28 cellular contexts compared by ENCODE assay signal in genomic region chr13:50444726-50445125, GRCh38.
"Had no signal": no experiment of that assay in that cellular context is flagged by ENCODE, and none has a peak within 500 bp of the region (broad histone marks: within the 10 kb centered on the region; RNA-seq: fewer than 3 reads in every experiment).

No MANE protein-coding gene starts in this region.

- H3K4me3 ChIP-seq: adrenal gland, heart right ventricle, left ventricle myocardium inferior, pancreas, psoas muscle, sigmoid colon, smooth muscle cell, suprapubic skin, tibial artery had no signal

- DNase-seq: activated CD4-positive, alpha-beta memory T cell treated with anti-CD3 and anti-CD28 coated beads for 36 hours; activated CD4-positive, alpha-beta T cell treated with anti-CD3 and anti-CD28 coated beads for 4 hours; activated CD8-positive, alpha-beta memory T cell treated with anti-CD3 and anti-CD28 coated beads, Interleukin-2, amount 50 U/mL, for 4 hours; activated effector memory CD4-positive, alpha-beta T cell treated with anti-CD3 and anti-CD28 coated beads, Interleukin-2, amount 50 U/mL, for 16 hours; activated naive CD4-positive, alpha-beta T cell treated with anti-CD3 and anti-CD28 coated beads for 36 hours; activated naive CD8-positive, alpha-beta T cell treated with anti-CD3 and anti-CD28 coated beads for 36 hours; activated T-cell treated with anti-CD3 and anti-CD28 coated beads, Interleukin-2, amount 50 U/mL, for 1 hour; adrenal gland; aorta; central memory CD4-positive, alpha-beta T cell; foreskin fibroblast; heart right ventricle; left ventricle myocardium inferior; midbrain; naive thymus-derived CD4-positive, alpha-beta T cell; nucleus accumbens; pancreas; psoas muscle; sigmoid colon; stimulated activated CD4-positive, alpha-beta T cell treated with anti-CD3 and anti-CD28 coated beads, Interleukin-15, amount 100 ng/mL, for 24 hours; stimulated activated CD4-positive, alpha-beta T cell treated with anti-CD3 and anti-CD28 coated beads, Interleukin-2, amount 100 ng/mL, for 24 hours; stimulated activated naive B cell treated with anti-CD40 and anti-IgM and Interleukin-4, amounts not matched to agents 10 μg/mL and 1 μg/mL and 100 μg/mL, for 72 hours; tibial artery had no signal

- H3K4me1 ChIP-seq: adrenal gland, pancreas, suprapubic skin, tibial artery had no signal

- H3K27ac Mint-ChIP-seq: activated CD4-positive, alpha-beta memory T cell treated with anti-CD3 and anti-CD28 coated beads for 36 hours; activated naive CD4-positive, alpha-beta T cell treated with anti-CD3 and anti-CD28 coated beads for 36 hours; activated naive CD8-positive, alpha-beta T cell treated with anti-CD3 and anti-CD28 coated beads for 36 hours; activated T-helper 1 cell treated with anti-CD3 and anti-CD28 coated beads, Interleukin-12 subunit alpha, Interleukin-12 subunit beta, Interleukin-2, Interleukin-4 antibody, amounts not matched to agents 30 ng/mL and 10 ng/mL and 1 ng/mL, durations not matched to agents 14 hours and 24 hours and 36 hours; naive thymus-derived CD4-positive, alpha-beta T cell; stimulated activated naive B cell treated with anti-CD40 and anti-IgM and Interleukin-4, amounts not matched to agents 10 μg/mL and 1 μg/mL and 100 μg/mL, for 72 hours had no signal

- H3K4me3 Mint-ChIP-seq: activated CD4-positive, alpha-beta memory T cell treated with anti-CD3 and anti-CD28 coated beads for 36 hours; activated naive CD4-positive, alpha-beta T cell treated with anti-CD3 and anti-CD28 coated beads for 36 hours; activated naive CD8-positive, alpha-beta T cell treated with anti-CD3 and anti-CD28 coated beads for 36 hours; activated T-helper 1 cell treated with anti-CD3 and anti-CD28 coated beads, Interleukin-12 subunit alpha, Interleukin-12 subunit beta, Interleukin-2, Interleukin-4 antibody, amounts not matched to agents 30 ng/mL and 10 ng/mL and 1 ng/mL, durations not matched to agents 14 hours and 24 hours and 36 hours; naive thymus-derived CD4-positive, alpha-beta T cell; neural crest cell; stimulated activated naive B cell treated with anti-CD40 and anti-IgM and Interleukin-4, amounts not matched to agents 10 μg/mL and 1 μg/mL and 100 μg/mL, for 72 hours had no signal

- H3K27me3 ChIP-seq: adrenal gland, heart right ventricle, pancreas, sigmoid colon, suprapubic skin, tibial artery had no signal

- H3K36me3 Mint-ChIP-seq: activated CD4-positive, alpha-beta memory T cell treated with anti-CD3 and anti-CD28 coated beads for 36 hours; activated naive CD8-positive, alpha-beta T cell treated with anti-CD3 and anti-CD28 coated beads for 36 hours; naive thymus-derived CD4-positive, alpha-beta T cell; stimulated activated naive B cell treated with anti-CD40 and anti-IgM and Interleukin-4, amounts not matched to agents 10 μg/mL and 1 μg/mL and 100 μg/mL, for 72 hours had no signal

- H3K9me3 ChIP-seq: adrenal gland, heart right ventricle, left ventricle myocardium inferior, pancreas, psoas muscle, sigmoid colon, suprapubic skin, tibial artery had no signal

- H3K36me3 ChIP-seq: adrenal gland, heart right ventricle, left ventricle myocardium inferior, pancreas, sigmoid colon, suprapubic skin, tibial artery had no signal

- H3K9me3 Mint-ChIP-seq: activated CD4-positive, alpha-beta memory T cell treated with anti-CD3 and anti-CD28 coated beads for 36 hours; activated naive CD4-positive, alpha-beta T cell treated with anti-CD3 and anti-CD28 coated beads for 36 hours; activated naive CD8-positive, alpha-beta T cell treated with anti-CD3 and anti-CD28 coated beads for 36 hours; activated T-helper 1 cell treated with anti-CD3 and anti-CD28 coated beads, Interleukin-12 subunit alpha, Interleukin-12 subunit beta, Interleukin-2, Interleukin-4 antibody, amounts not matched to agents 30 ng/mL and 10 ng/mL and 1 ng/mL, durations not matched to agents 14 hours and 24 hours and 36 hours; naive thymus-derived CD4-positive, alpha-beta T cell; neural crest cell; stimulated activated naive B cell treated with anti-CD40 and anti-IgM and Interleukin-4, amounts not matched to agents 10 μg/mL and 1 μg/mL and 100 μg/mL, for 72 hours had no signal

- ATAC-seq: esophagus mucosa; heart right ventricle; naive thymus-derived CD4-positive, alpha-beta T cell; pancreas; stimulated activated naive B cell treated with anti-CD40 and anti-IgM and Interleukin-4, amounts not matched to agents 10 μg/mL and 1 μg/mL and 100 μg/mL, for 72 hours had no signal

- H3K27me3 Mint-ChIP-seq: activated CD4-positive, alpha-beta memory T cell treated with anti-CD3 and anti-CD28 coated beads for 36 hours; stimulated activated naive B cell treated with anti-CD40 and anti-IgM and Interleukin-4, amounts not matched to agents 10 μg/mL and 1 μg/mL and 100 μg/mL, for 72 hours had no signal

- H3K27ac ChIP-seq: adrenal gland, heart right ventricle, left ventricle myocardium inferior, pancreas, psoas muscle, sigmoid colon, suprapubic skin, tibial artery had no signal
